Comparison of ENCODE assay signal across 26 cellular contexts in the genomic region with DNA sequence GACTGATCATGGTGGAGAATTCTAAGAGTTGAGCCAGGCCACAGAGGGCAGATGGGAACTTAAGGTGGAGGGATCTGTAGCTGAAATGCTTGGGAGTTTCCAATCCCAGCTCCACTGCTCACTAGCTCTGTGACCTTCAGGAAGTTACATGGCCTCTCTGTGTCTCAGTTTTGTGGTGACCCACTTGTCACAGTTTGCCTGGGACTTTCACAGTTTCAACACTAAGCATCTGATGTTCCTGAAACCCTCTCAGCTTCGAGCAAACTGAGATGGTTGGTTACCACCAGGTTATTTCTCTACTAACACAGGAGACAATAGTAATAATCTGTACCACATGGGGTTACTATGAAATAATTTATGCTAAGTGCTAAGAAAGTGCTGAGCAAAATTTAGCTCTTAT.
"Had no signal": no experiment of that assay in that cellular context is flagged by ENCODE, and none has a peak within 500 bp of the region (broad histone marks: within the 10 kb centered on the region; RNA-seq: fewer than 3 reads in every experiment).

No MANE protein-coding gene starts in this region.

- H3K27me3 ChIP-seq: suprapubic skin, testis, thyroid gland, tibial artery, tibial nerve, transverse colon, upper lobe of left lung, uterus, vagina had no signal

- H3K36me3 ChIP-seq: stomach, suprapubic skin, thoracic aorta, thyroid gland, tibial artery, tibial nerve, transverse colon, upper lobe of left lung, upper lobe of right lung, uterus, vagina had no signal

- H3K27ac ChIP-seq: stomach, suprapubic skin, testis, thoracic aorta, thyroid gland, tibial artery, tibial nerve, transverse colon, upper lobe of left lung, upper lobe of right lung, uterus, vagina had no signal

- DNase-seq: stimulated activated CD4-positive, alpha-beta T cell treated with anti-CD3 and anti-CD28 coated beads, Interleukin-2, amount 100 ng/mL, for 48 hours; stimulated activated CD4-positive, alpha-beta T cell treated with anti-CD3 and anti-CD28 coated beads, Interleukin-4, amount 100 ng/mL, for 1 hour; stimulated activated CD4-positive, alpha-beta T cell treated with anti-CD3 and anti-CD28 coated beads, Interleukin-4, amount 100 ng/mL, for 24 hours; stimulated activated CD4-positive, alpha-beta T cell treated with anti-CD3 and anti-CD28 coated beads, Interleukin-4, amount 100 ng/mL, for 4 hours; stimulated activated CD8-positive, alpha-beta memory T cell treated with anti-CD3 and anti-CD28 coated beads, Interleukin-4, amount 100 ng/mL, for 48 hours; stimulated activated naive B cell treated with anti-CD40 and anti-IgM and Interleukin-4, amounts not matched to agents 10 μg/mL and 1 μg/mL and 100 μg/mL, for 72 hours; stimulated activated naive CD4-positive, alpha-beta T cell; stimulated activated naive CD4-positive, alpha-beta T cell treated with Interleukin-2 at 50 U/mL for 16 hours; stimulated activated naive CD8-positive, alpha-beta T cell treated with anti-CD3 and anti-CD28 coated beads, Interleukin-15, amount 100 ng/mL, for 72 hours; stimulated activated naive CD8-positive, alpha-beta T cell treated with anti-CD3 and anti-CD28 coated beads, Interleukin-15, Interleukin-2, amounts not matched to agents 100 U/mL and 50 U/mL, for 24 hours; stomach; substantia nigra; testis; thyroid gland; tibial artery; transverse colon; trophoblast cell; upper lobe of left lung; upper lobe of right lung; uterus had no signal

- H3K4me3 ChIP-seq: stomach, suprapubic skin, testis, thoracic aorta, thyroid gland, tibial artery, tibial nerve, transverse colon, upper lobe of left lung, upper lobe of right lung, uterus, vagina had no signal

- ATAC-seq: stimulated activated effector memory CD8-positive, alpha-beta T cell treated with anti-CD3 and anti-CD28 coated beads, Interleukin-12 subunit alpha, Interleukin-12 subunit beta, amount 100 ng/mL, for 72 hours; stimulated activated memory B cell treated with anti-CD40 and anti-IgM and Interleukin-4, amounts not matched to agents 10 μg/mL and 1 μg/mL and 100 μg/mL, for 72 hours; stimulated activated naive B cell treated with anti-CD40 and anti-IgM and Interleukin-4, amounts not matched to agents 10 μg/mL and 1 μg/mL and 100 μg/mL, for 72 hours; stimulated activated naive CD8-positive, alpha-beta T cell treated with anti-CD3 and anti-CD28 coated beads, Interleukin-15, amount 100 ng/mL, for 72 hours; stimulated activated naive CD8-positive, alpha-beta T cell treated with anti-CD3 and anti-CD28 coated beads, Interleukin-15, Interleukin-2, amounts not matched to agents 100 U/mL and 50 U/mL, for 24 hours; upper lobe of right lung had no signal

- H3K9me3 ChIP-seq: stomach, suprapubic skin, testis, thoracic aorta, thyroid gland, tibial artery, tibial nerve, transverse colon, upper lobe of left lung, upper lobe of right lung, uterus, vagina had no signal

- H3K4me1 ChIP-seq: stomach, suprapubic skin, testis, thyroid gland, tibial artery, tibial nerve, transverse colon, upper lobe of left lung, upper lobe of right lung, uterus, vagina had no signal
